ENCODE assay signal across 1 cellular context in the genomic region with DNA sequence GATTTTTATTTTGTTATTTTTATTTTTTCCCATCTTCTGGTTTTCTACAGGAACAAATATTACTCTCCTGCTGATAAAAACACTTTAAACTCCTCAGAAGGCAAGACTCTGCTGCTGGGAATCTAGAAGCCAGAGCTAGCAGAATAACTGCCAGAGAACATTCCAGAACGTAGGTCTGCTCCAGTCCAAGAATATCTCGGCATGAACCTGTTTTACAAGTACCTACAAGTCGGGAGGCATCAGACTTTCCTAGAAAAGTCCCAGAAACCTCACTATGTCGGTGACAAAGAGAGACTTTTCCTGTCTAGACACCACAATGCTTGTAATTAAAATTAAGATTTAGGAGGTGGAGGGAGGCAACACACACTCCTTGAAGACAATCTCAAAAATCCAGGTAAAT.
TF ChIP-seq lines count a peak whose summit lies in the region.

No MANE protein-coding gene starts in this region.

TF ChIP-seq in endothelial cell of umbilical vein, 7 proteins besides CTCF, POLR2A, EP300 and RAD21:
- TF ChIP-seq POLR2AphosphoS5 (IDR thresholded peaks at IDR 0.05; ENCODE audit: insufficient read depth, low read depth, low read length) (no peak), FOS (IDR thresholded peaks at IDR 0.05; ENCODE audit: borderline replicate concordance, insufficient read depth, low read length) (no peak), JUN (IDR thresholded peaks at IDR 0.05; ENCODE audit: borderline replicate concordance, insufficient read depth, insufficient read length, low read depth) (no peak), MYC (IDR thresholded peaks at IDR 0.05; ENCODE audit: low read depth, low read length) (no peak), GATA2 (IDR thresholded peaks at IDR 0.05; ENCODE audit: insufficient read depth, insufficient read length, low read depth, low read length) (no peak)
- TF ChIP-seq, protein P1, sequence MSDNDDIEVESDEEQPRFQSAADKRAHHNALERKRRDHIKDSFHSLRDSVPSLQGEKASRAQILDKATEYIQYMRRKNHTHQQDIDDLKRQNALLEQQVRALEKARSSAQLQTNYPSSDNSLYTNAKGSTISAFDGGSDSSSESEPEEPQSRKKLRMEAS (IDR thresholded peaks at IDR 0.05; ENCODE audit: insufficient read depth, insufficient read length) = no peak
